Comparison of ENCODE assay signal across 8 cellular contexts in genomic region chr1:18955442-18956188, GRCh38. TPM values are rescaled to one million over a fixed set of nuclear protein-coding genes. Genes with fewer than 3 reads are reported as not detected.
DNase-seq lines count a peak whose midpoint lies in the region; ATAC-seq and TF ChIP-seq lines count a peak whose summit lies in the region.

No MANE protein-coding gene starts in this region.

- peak overlapping the region; percentile 52 for H3K4me3 ChIP-seq in HAP-1
- H3K4me3 ChIP-seq in urinary bladder (ENCODE audit: low read depth, low read length), result peak overlapping the region; percentile 92

- H3K27ac Mint-ChIP-seq in activated CD8-positive, alpha-beta memory T cell treated with anti-CD3 and anti-CD28 coated beads, Interleukin-2, amount 10 ng/mL, durations not matched to agents 7 days and 5 days, result peak overlapping the region; percentile 69
- peak overlapping the region in 1 of 3 experiments; percentile 75 for H3K27ac Mint-ChIP-seq in nephron

- ATAC-seq in activated CD8-positive, alpha-beta memory T cell treated with anti-CD3 and anti-CD28 coated beads, Interleukin-2, amount 10 ng/mL, durations not matched to agents 7 days and 5 days, result peak; percentile 13
- no peak for ATAC-seq in GM18870 (IDR thresholded peaks at IDR 0.05; ENCODE audit: unreplicated experiment)

- H3K36me3 Mint-ChIP-seq in activated CD8-positive, alpha-beta memory T cell treated with anti-CD3 and anti-CD28 coated beads, Interleukin-2, amount 10 ng/mL, durations not matched to agents 7 days and 5 days, result peaks cover 5% of the 10 kb centered on the region
- H3K36me3 Mint-ChIP-seq in nephron (ENCODE audit: low read depth), result no peaks in the 10 kb centered on the region

- peak; percentile 40 for DNase-seq in EL
- peak in 1 of 2 experiments; percentile 57 for DNase-seq in HAP-1 (ENCODE audit: low spot score in 2 of 2)
- DNase-seq in NCI-H1092 (lab: John Stamatoyannopoulos, UW), result peak; percentile 49
- peak; percentile 71 for DNase-seq in activated CD8-positive, alpha-beta memory T cell treated with anti-CD3 and anti-CD28 coated beads, Interleukin-2, amount 10 ng/mL, durations not matched to agents 7 days and 5 days
- DNase-seq in epithelial cell of prostate (ENCODE audit: low read depth, low spot score), result no peak

- no peaks in the 10 kb centered on the region for H3K9me3 Mint-ChIP-seq in activated CD8-positive, alpha-beta memory T cell treated with anti-CD3 and anti-CD28 coated beads, Interleukin-2, amount 10 ng/mL, durations not matched to agents 7 days and 5 days (ENCODE audit: low read depth)
- H3K9me3 Mint-ChIP-seq in nephron, result no peaks in the 10 kb centered on the region

- TF ChIP-seq CTCF in nephron (IDR thresholded peaks at IDR 0.05; ENCODE audit: unreplicated experiment in 3 of 3), result no peak

- no peaks in the 10 kb centered on the region for H3K36me3 ChIP-seq in HAP-1 (replicated peaks)
- H3K36me3 ChIP-seq in urinary bladder (ENCODE audit: insufficient read depth), result no peaks in the 10 kb centered on the region

- CTCF ChIA-PET in activated CD8-positive, alpha-beta memory T cell treated with anti-CD3 and anti-CD28 coated beads, Interleukin-2, amount 10 ng/mL, durations not matched to agents 7 days and 5 days (lab: Charles Lee), result interaction anchor here (1.4 to 4.8 kb wide), 7 partner anchors 11 to 144 kb away, joined by 3 to 43 read pairs (median 3); no protein-coding TSS in a partner anchor

- H3K4me3 Mint-ChIP-seq in activated CD8-positive, alpha-beta memory T cell treated with anti-CD3 and anti-CD28 coated beads, Interleukin-2, amount 10 ng/mL, durations not matched to agents 7 days and 5 days, result peak overlapping the region; percentile 78
- peak overlapping the region; percentile 85 to 98 (median 91) for H3K4me3 Mint-ChIP-seq in nephron

- peaks cover 42% of the 10 kb centered on the region for H3K27me3 Mint-ChIP-seq in activated CD8-positive, alpha-beta memory T cell treated with anti-CD3 and anti-CD28 coated beads, Interleukin-2, amount 10 ng/mL, durations not matched to agents 7 days and 5 days
- peaks cover 57% of the 10 kb centered on the region for H3K27me3 Mint-ChIP-seq in nephron (ENCODE audit: low read depth)

- in situ Hi-C loops in HAP-1 (cut with MboI; ENCODE audit: low sequenced_read_pairs), result no loop called here

- H3K4me1 Mint-ChIP-seq in activated CD8-positive, alpha-beta memory T cell treated with anti-CD3 and anti-CD28 coated beads, Interleukin-2, amount 10 ng/mL, durations not matched to agents 7 days and 5 days, result peaks cover 57% of the 10 kb centered on the region
- H3K4me1 Mint-ChIP-seq in nephron, result peaks cover 46% of the 10 kb centered on the region

- H3K4me1 ChIP-seq in HAP-1 (peaks cover 12% of the 10 kb centered on the region), urinary bladder (ENCODE audit: insufficient read depth) (no peaks in the 10 kb centered on the region)

- no peaks in the 10 kb centered on the region for H3K9me3 ChIP-seq in HAP-1

- under 1% methylated on average over 89 of the region's 89 CpGs for WGBS in urinary bladder

- H3K27me3 ChIP-seq in HAP-1 (ENCODE audit: low read depth), result peaks cover 13% of the 10 kb centered on the region

- H3K27ac ChIP-seq in epithelial cell of prostate, result peak overlapping the region; percentile 92
- peak overlapping the region; percentile 14 for H3K27ac ChIP-seq in urinary bladder (ENCODE audit: low read depth)

RNA-seq across cellular contexts. Expression of gene IFFO2, which starts 0.9 kb away (rescaled TPM):
- total RNA-seq in activated CD8-positive, alpha-beta memory T cell treated with anti-CD3 and anti-CD28 coated beads, Interleukin-2, amount 10 ng/mL, durations not matched to agents 7 days and 5 days, result 10 to 100 TPM; 12.5 to 13.7 TPM
- 4.3 TPM for total RNA-seq in urinary bladder
- 14.2 TPM for polyA plus RNA-seq in urinary bladder

RNA-seq across cellular contexts. Expression of gene ALDH4A1, which starts 53.3 kb away (rescaled TPM):
- 1 to 10 TPM; 4.5 to 5.8 TPM for total RNA-seq in activated CD8-positive, alpha-beta memory T cell treated with anti-CD3 and anti-CD28 coated beads, Interleukin-2, amount 10 ng/mL, durations not matched to agents 7 days and 5 days
- 11.9 TPM for total RNA-seq in urinary bladder
- polyA plus RNA-seq in urinary bladder, result 26.0 TPM
